In genomic region chr3:9749663-9750555, GRCh38 we compare ENCODE assay signal across 8 cellular contexts. TPM values are rescaled to one million over a fixed set of nuclear protein-coding genes. Genes with fewer than 3 reads are reported as not detected.
DNase-seq lines count a peak whose midpoint lies in the region; ATAC-seq and TF ChIP-seq lines count a peak whose summit lies in the region.

Gene OGG1, plus strand, starts transcription at chr3:9749952. Its CDS starts 335 bp downstream, at chr3:9750287.

- CTCF ChIA-PET in activated naive CD4-positive, alpha-beta T cell treated with anti-CD3 and anti-CD28 coated beads for 36 hours (lab: Charles Lee): interaction anchor here (0.9 to 2.4 kb wide), 5 partner anchors 17 to 28 kb away, joined by 3 to 7 read pairs (median 4); partner anchors contain the start of gene BRPF1

- peak; percentile 26 to 40 for TF ChIP-seq POLR2A in gastroesophageal sphincter (IDR thresholded peaks at IDR 0.05)

- peaks cover 0 to 43% (median 14%) of the 10 kb centered on the region in 3 donors for H3K4me1 ChIP-seq in gastroesophageal sphincter

- H3K27me3 Mint-ChIP-seq in activated naive CD4-positive, alpha-beta T cell treated with anti-CD3 and anti-CD28 coated beads for 36 hours (ENCODE audit: low read depth): no peaks in the 10 kb centered on the region

- peaks cover 0 to 78% of the 10 kb centered on the region in 2 donors for H3K36me3 ChIP-seq in gastroesophageal sphincter

- peaks cover 50% of the 10 kb centered on the region for H3K4me1 Mint-ChIP-seq in activated naive CD4-positive, alpha-beta T cell treated with anti-CD3 and anti-CD28 coated beads for 36 hours (ENCODE audit: low read depth)

- no peak for TF ChIP-seq EP300 in gastroesophageal sphincter (IDR thresholded peaks at IDR 0.05)

- H3K27ac ChIP-seq in gastroesophageal sphincter: peak within 1 kb of the TSS; percentile 54 to 97 (median 91)

- peaks cover 58% of the 10 kb centered on the region for H3K36me3 Mint-ChIP-seq in activated naive CD4-positive, alpha-beta T cell treated with anti-CD3 and anti-CD28 coated beads for 36 hours (ENCODE audit: low read depth)

- H3K4me3 ChIP-seq in HFF-Myc (replicated peaks; ENCODE audit: low read depth, low read length) (peak within 1 kb of the TSS; percentile 87), gastroesophageal sphincter (peak within 1 kb of the TSS; percentile 50 to 60)

- peak within 1 kb of the TSS; percentile 94 for H3K27ac Mint-ChIP-seq in activated naive CD4-positive, alpha-beta T cell treated with anti-CD3 and anti-CD28 coated beads for 36 hours

- H3K27me3 ChIP-seq in gastroesophageal sphincter: no peaks in the 10 kb centered on the region

- 0 to 1% methylated on average over 19 to 20 of the region's 58 CpGs for WGBS in gastroesophageal sphincter (ENCODE audit: low coverage in 1 of 2), 2 donors

- H3K4me3 Mint-ChIP-seq in activated naive CD4-positive, alpha-beta T cell treated with anti-CD3 and anti-CD28 coated beads for 36 hours: peak within 1 kb of the TSS; percentile 97

- TF ChIP-seq CTCF in HFF-Myc (IDR thresholded peaks at IDR 0.05; ENCODE audit: low read depth, low read length, missing control alignments) (no peak), gastroesophageal sphincter (IDR thresholded peaks at IDR 0.05) (peak in 1 of 4 experiments; percentile 28)

- no peaks in the 10 kb centered on the region for H3K9me3 ChIP-seq in gastroesophageal sphincter

- DNase-seq in GM03348 (ENCODE audit: low spot score) (peak; percentile 98), HFF-Myc (ENCODE audit: extremely low read depth, low read depth) (peak; percentile 98), NAMALWA (ENCODE audit: low spot score) (peak; percentile 99), SK-N-DZ (ENCODE audit: low spot score) (peak; percentile 100), non-pigmented ciliary epithelial cell (ENCODE audit: low read depth) (peak; percentile 95), superior temporal gyrus (ENCODE audit: extremely low spot score) (peak; percentile 98)
- DNase-seq in activated naive CD4-positive, alpha-beta T cell treated with anti-CD3 and anti-CD28 coated beads for 36 hours: peak; percentile 98

- H3K9me3 Mint-ChIP-seq in activated naive CD4-positive, alpha-beta T cell treated with anti-CD3 and anti-CD28 coated beads for 36 hours: no peaks in the 10 kb centered on the region

- intact Hi-C loops in activated naive CD4-positive, alpha-beta T cell treated with anti-CD3 and anti-CD28 coated beads for 36 hours (cut with micrococcal nuclease): loop anchor here (1.0 kb wide), 9 partner anchors 19 to 571 kb away; partner anchors contain the start of genes BRPF1, CRELD1, MTMR14 and SEC13

- peak; percentile 99 for ATAC-seq in gastroesophageal sphincter

RNA-seq across cellular contexts. Expression of gene OGG1, which starts in this region (rescaled TPM):
- 44.1 and 55.2 TPM in 2 replicates for polyA plus RNA-seq in SK-N-DZ (2014; cell fraction: cytosol; rRNA removed)
- polyA plus RNA-seq in SK-N-DZ (2014; cell fraction: nucleus; rRNA removed): 46.7 and 59.0 TPM in 2 replicates
- total RNA-seq in activated naive CD4-positive, alpha-beta T cell treated with anti-CD3 and anti-CD28 coated beads for 36 hours: 10 to 100 TPM; 26.1 to 28.5 TPM
- total RNA-seq in gastroesophageal sphincter: 10 to 100 TPM; 22.1 to 33.8 (median 25.9) TPM

Comparison
In these comparisons a context has a peak if more than half of its experiments do, and no peak if none do; other contexts are left out.
1. Peak in every context shown above with its lines: DNase-seq, ATAC-seq, H3K4me3 ChIP-seq and H3K27ac ChIP-seq.